In genomic region chr6:132399376-132400074, GRCh38 we compare ENCODE assay signal across 1 cellular context.
A peak's percentile ranks its signal among the peaks of the same experiment; 100 is the strongest.
TF ChIP-seq lines count a peak whose summit lies in the region.

No MANE protein-coding gene starts in this region.

TF ChIP-seq in endothelial cell of umbilical vein, 7 proteins besides CTCF, POLR2A, EP300 and RAD21:
- TF ChIP-seq GATA2 (IDR thresholded peaks at IDR 0.05; ENCODE audit: insufficient read depth, insufficient read length, low read depth, low read length) (no peak), FOS (IDR thresholded peaks at IDR 0.05; ENCODE audit: borderline replicate concordance, insufficient read depth, low read length) (peak; percentile 44)
